Comparison of ENCODE assay signal across 24 cellular contexts in genomic region chr9:135746565-135746964, GRCh38. TPM values are rescaled to one million over a fixed set of nuclear protein-coding genes. Genes with fewer than 3 reads are reported as not detected.
"Had no signal": no experiment of that assay in that cellular context is flagged by ENCODE, and none has a peak within 500 bp of the region (broad histone marks: within the 10 kb centered on the region; RNA-seq: fewer than 3 reads in every experiment).

No MANE protein-coding gene starts in this region.

- H3K4me2 ChIP-seq: KMS-11 had no signal

- H3K27ac ChIP-seq: KMS-11, SJSA1, SK-N-MC had no signal

- H3K9ac ChIP-seq: KMS-11 had no signal

- H3K36me3 ChIP-seq: SJSA1 had no signal

- H3K4me3 ChIP-seq: SJSA1, SK-N-MC had no signal

- FAIRE-seq: HepG2, RCC 7860 had no signal

- ATAC-seq: HepG2 had no signal

- DNase-seq: IMR-90, Kasumi-1, MV-4-11, NCI-H1048, NCI-H1105, NCI-H1417, NCI-H1436 treated with DMSO at 0.1 percent for 48 hours, NCI-H1694, NCI-H187 treated with DMSO at 0.1 percent for 48 hours, NCI-H2029 treated with DMSO at 0.1 percent for 48 hours, NCI-H524, NCI-H526 treated with DMSO at 0.1 percent for 48 hours, NCI-H774, Right ventricle myocardium superior, RPMI8226, SIG-M5 had no signal

- H3K4me1 ChIP-seq: SJSA1 had no signal

- H3K9me3 ChIP-seq: SJSA1 had no signal

RNA-seq across cellular contexts. Expression of gene KCNT1, which starts 44.6 kb away (rescaled TPM):
- total RNA-seq: HepG2, HT1080, IMR-90, M059J, NCI-H460, SJSA1 had no signal
- polyA plus RNA-seq: HepG2, IMR-90 had no signal

RNA-seq across cellular contexts. Expression of gene SOHLH1, which starts 47.3 kb away (rescaled TPM):
- total RNA-seq: HT1080, IMR-90, M059J, NCI-H460, Right ventricle myocardium superior, SJSA1 had no signal
- polyA plus RNA-seq: IMR-90 had no signal
